In genomic region chr14:21536395-21537087, GRCh38 we compare ENCODE assay signal across 12 cellular contexts. TPM values are rescaled to one million over a fixed set of nuclear protein-coding genes. Genes with fewer than 3 reads are reported as not detected.
DNase-seq lines count a peak whose midpoint lies in the region; ATAC-seq and TF ChIP-seq lines count a peak whose summit lies in the region.
"Had no signal": no experiment of that assay in that cellular context is flagged by ENCODE, and none has a peak within 500 bp of the region (broad histone marks: within the 10 kb centered on the region; RNA-seq: fewer than 3 reads in every experiment).

No MANE protein-coding gene starts in this region.

- no peaks in the 10 kb centered on the region for H3K36me3 ChIP-seq in esophagus (ENCODE audit: control insufficient read depth in 2 of 2, insufficient read depth in 2 of 2, low read length in 1 of 2)
- H3K36me3 ChIP-seq in upper lobe of right lung: no peaks in the 10 kb centered on the region

- H3K27me3 ChIP-seq in esophagus (ENCODE audit: control insufficient read depth in 1 of 2, insufficient read depth in 2 of 2, low read length in 2 of 2): no peaks in the 10 kb centered on the region
- H3K27me3 ChIP-seq in upper lobe of right lung: peaks cover 35% of the 10 kb centered on the region

- peak overlapping the region; percentile 19 to 29 for H3K4me3 ChIP-seq in esophagus (ENCODE audit: low read depth in 1 of 2, low read length in 2 of 2)
- peak overlapping the region; percentile 35 for H3K4me3 ChIP-seq in upper lobe of right lung

- no peak overlapping the region for H3K27ac ChIP-seq in esophagus (ENCODE audit: low read depth in 2 of 2, low read length in 1 of 2)
- H3K27ac ChIP-seq in upper lobe of right lung: no peak overlapping the region

- WGBS in esophagus, 2 donors: 4 to 6% methylated on average over 26 of the region's 26 CpGs

- no peak for DNase-seq in activated T-cell treated with anti-CD3 and anti-CD28 coated beads, Interleukin-2, amount 50 U/mL, for 72 hours
- DNase-seq in activated T-cell treated with anti-CD3 and anti-CD28 coated beads for 4 hours (no peak), naive B cell (no peak), upper lobe of right lung (no peak), NCI-H345 (lab: John Stamatoyannopoulos, UW) (no peak), NCI-H510A (lab: John Stamatoyannopoulos, UW) (no peak), UCSD-AML1 (lab: John Stamatoyannopoulos, UW; ENCODE audit: unreplicated experiment) (no peak)
- DNase-seq: activated CD4-positive, alpha-beta T cell treated with anti-CD3 and anti-CD28 coated beads, Interleukin-2, amount 10 ng/mL, durations not matched to agents 24 days and 14 days; cortex of kidney; NCI-H82; posterior cingulate gyrus had no signal

- H3K9me3 Mint-ChIP-seq in activated T-cell treated with anti-CD3 and anti-CD28 coated beads, Interleukin-2, amount 50 U/mL, for 72 hours: no peaks in the 10 kb centered on the region
- H3K9me3 Mint-ChIP-seq in naive B cell: no peaks in the 10 kb centered on the region
- H3K9me3 Mint-ChIP-seq: activated CD4-positive, alpha-beta T cell treated with anti-CD3 and anti-CD28 coated beads, Interleukin-2, amount 10 ng/mL, durations not matched to agents 24 days and 14 days had no signal

- peak overlapping the region; percentile 42 to 60 for H3K4me3 Mint-ChIP-seq in activated T-cell treated with anti-CD3 and anti-CD28 coated beads, Interleukin-2, amount 50 U/mL, for 72 hours
- peak overlapping the region in 5 of 8 donors; percentile 20 to 85 (median 29) for H3K4me3 Mint-ChIP-seq in naive B cell
- H3K4me3 Mint-ChIP-seq: activated CD4-positive, alpha-beta T cell treated with anti-CD3 and anti-CD28 coated beads, Interleukin-2, amount 10 ng/mL, durations not matched to agents 24 days and 14 days had no signal

- intact Hi-C loops in upper lobe of right lung (cut with DNase I): no loop called here

- no peaks in the 10 kb centered on the region for H3K9me3 ChIP-seq in esophagus (ENCODE audit: control insufficient read depth in 2 of 2, insufficient read depth in 1 of 2, low read depth in 1 of 2, low read length in 1 of 2)
- H3K9me3 ChIP-seq in upper lobe of right lung: no peaks in the 10 kb centered on the region

- H3K27me3 Mint-ChIP-seq in activated T-cell treated with anti-CD3 and anti-CD28 coated beads, Interleukin-2, amount 50 U/mL, for 72 hours (ENCODE audit: low read depth): peaks cover 60% of the 10 kb centered on the region
- H3K27me3 Mint-ChIP-seq in naive B cell: peaks cover 63 to 75% (median 73%) of the 10 kb centered on the region in 3 donors

- TF ChIP-seq CTCF in upper lobe of right lung (IDR thresholded peaks at IDR 0.05): no peak

- H3K36me3 Mint-ChIP-seq in activated T-cell treated with anti-CD3 and anti-CD28 coated beads, Interleukin-2, amount 50 U/mL, for 72 hours (ENCODE audit: insufficient read depth in 2 of 2): no peaks in the 10 kb centered on the region
- peaks cover 0 to 4% of the 10 kb centered on the region in 2 donors for H3K36me3 Mint-ChIP-seq in naive B cell

- H3K4me1 ChIP-seq in esophagus (ENCODE audit: control insufficient read depth in 2 of 2, insufficient read depth in 2 of 2, low read length in 1 of 2): peaks cover 0 to 5% of the 10 kb centered on the region in 2 donors
- H3K4me1 ChIP-seq in upper lobe of right lung: no peaks in the 10 kb centered on the region

- ATAC-seq in activated T-cell treated with anti-CD3 and anti-CD28 coated beads, Interleukin-2, amount 50 U/mL, for 72 hours (replicated peaks in 1 of 2): no peak
- ATAC-seq in naive B cell (ENCODE audit: low read depth in 2 of 2): peak in 1 of 2 donors; percentile 14
- peak; percentile 46 for ATAC-seq in upper lobe of right lung

- peaks cover 6% of the 10 kb centered on the region for H3K4me1 Mint-ChIP-seq in activated T-cell treated with anti-CD3 and anti-CD28 coated beads, Interleukin-2, amount 50 U/mL, for 72 hours (ENCODE audit: low read depth)
- H3K4me1 Mint-ChIP-seq in naive B cell: peaks cover 7 to 13% (median 8%) of the 10 kb centered on the region in 3 donors

- no peak overlapping the region for H3K27ac Mint-ChIP-seq in activated T-cell treated with anti-CD3 and anti-CD28 coated beads, Interleukin-2, amount 50 U/mL, for 72 hours
- H3K27ac Mint-ChIP-seq in naive B cell: peak overlapping the region in 1 of 6 donors; percentile 43
- H3K27ac Mint-ChIP-seq: activated CD4-positive, alpha-beta T cell treated with anti-CD3 and anti-CD28 coated beads, Interleukin-2, amount 10 ng/mL, durations not matched to agents 24 days and 14 days had no signal

RNA-seq across cellular contexts. Expression of gene SALL2, which starts 10.4 kb away (rescaled TPM):
- 1 to 10 TPM; 5.3 TPM for total RNA-seq in activated T-cell treated with anti-CD3 and anti-CD28 coated beads, Interleukin-2, amount 50 U/mL, for 72 hours
- polyA plus RNA-seq in esophagus: 1 to 10 TPM in 1 of 2 donors, under 1 TPM in 1; 0.98 to 1.8 TPM
- polyA plus RNA-seq in naive B cell (ENCODE audit: low read depth in 6 of 6): 1 to 10 TPM in 1 of 6 donors, under 1 TPM in 3, not detected in 2; 0.17 to 1.1 (median 0.53) TPM
- 8.1 TPM for total RNA-seq in upper lobe of right lung

RNA-seq across cellular contexts. Expression of gene METTL3, which starts 25.4 kb away (rescaled TPM):
- total RNA-seq in activated T-cell treated with anti-CD3 and anti-CD28 coated beads, Interleukin-2, amount 50 U/mL, for 72 hours: 10 to 100 TPM; 62.1 to 71.0 TPM
- polyA plus RNA-seq in esophagus (10 to 100 TPM; 26.0 to 34.6 TPM), naive B cell (ENCODE audit: low read depth in 6 of 6) (10 to 100 TPM; 16.4 to 26.5 (median 24.5) TPM)
- 48.6 TPM for total RNA-seq in upper lobe of right lung

RNA-seq across cellular contexts. Expression of gene OR10G3, which starts 43.3 kb away (rescaled TPM):
- not detected for total RNA-seq in activated T-cell treated with anti-CD3 and anti-CD28 coated beads, Interleukin-2, amount 50 U/mL, for 72 hours
- polyA plus RNA-seq in esophagus (not detected), naive B cell (ENCODE audit: low read depth in 6 of 6) (not detected)
- not detected for total RNA-seq in upper lobe of right lung
- total RNA-seq: activated CD4-positive, alpha-beta T cell treated with anti-CD3 and anti-CD28 coated beads, Interleukin-2, amount 10 ng/mL, durations not matched to agents 24 days and 14 days had no signal

RNA-seq across cellular contexts. Expression of gene TOX4, which starts 59.5 kb away (rescaled TPM):
- 10 to 100 TPM; 68.9 to 72.4 TPM for total RNA-seq in activated T-cell treated with anti-CD3 and anti-CD28 coated beads, Interleukin-2, amount 50 U/mL, for 72 hours
- polyA plus RNA-seq in esophagus (10 to 100 TPM; 16.6 to 36.0 TPM), naive B cell (ENCODE audit: low read depth in 6 of 6) (100 to 1,000 TPM in 2 of 6 donors, 10 to 100 TPM in 4; 59.6 to 110 (median 93.2) TPM)
- total RNA-seq in upper lobe of right lung: 69.4 TPM

RNA-seq across cellular contexts. Expression of gene RAB2B, which starts 59.8 kb away (rescaled TPM):
- total RNA-seq in activated T-cell treated with anti-CD3 and anti-CD28 coated beads, Interleukin-2, amount 50 U/mL, for 72 hours: 10 to 100 TPM; 44.5 to 45.4 TPM
- polyA plus RNA-seq in esophagus: 1 to 10 TPM; 6.8 to 7.0 TPM
- polyA plus RNA-seq in naive B cell (ENCODE audit: low read depth in 6 of 6): 10 to 100 TPM; 11.6 to 16.9 (median 15.0) TPM
- total RNA-seq in upper lobe of right lung: 36.9 TPM
